Comparison of ENCODE assay signal across 15 cellular contexts in genomic region chr2:235908826-235909225, GRCh38.
DNase-seq lines count a peak whose midpoint lies in the region; ATAC-seq and TF ChIP-seq lines count a peak whose summit lies in the region.
"Had no signal": no experiment of that assay in that cellular context is flagged by ENCODE, and none has a peak within 500 bp of the region (broad histone marks: within the 10 kb centered on the region; RNA-seq: fewer than 3 reads in every experiment).

No MANE protein-coding gene starts in this region.

- H2AFZ ChIP-seq in OCI-LY3 (ENCODE audit: low read depth, low read length) = no peak overlapping the region

- no peak overlapping the region for H3K27ac ChIP-seq in OCI-LY3 (ENCODE audit: low read length)
- H3K27ac ChIP-seq: foreskin keratinocyte, left lung had no signal

- H3K4me2 ChIP-seq in OCI-LY3 (ENCODE audit: low read length) = peak overlapping the region; percentile 46

- H3K9me3 ChIP-seq in OCI-LY3 (ENCODE audit: insufficient read depth, low read length) = no peaks in the 10 kb centered on the region
- H3K9me3 ChIP-seq: left lung had no signal

- H3K36me3 Mint-ChIP-seq in T-cell (no peaks in the 10 kb centered on the region), HFFc6 (ENCODE audit: low read depth) (no peaks in the 10 kb centered on the region)

- TF ChIP-seq CTCF in GM20000 (IDR thresholded peaks at IDR 0.05; ENCODE audit: extremely low read depth, missing control alignments) (no peak), OCI-LY3 (IDR thresholded peaks at IDR 0.05; ENCODE audit: low read depth, low read length) (no peak), HFFc6 (IDR thresholded peaks at IDR 0.05) (no peak)

- H3K27me3 Mint-ChIP-seq in T-cell = peaks cover 15 to 21% of the 10 kb centered on the region in 2 donors
- H3K27me3 Mint-ChIP-seq in HFFc6 (ENCODE audit: insufficient read depth) = no peaks in the 10 kb centered on the region

- POLR2A ChIA-PET in T-cell (lab: Charles Lee) = no interaction called here

- H3K9me3 Mint-ChIP-seq in T-cell (no peaks in the 10 kb centered on the region), HFFc6 (no peaks in the 10 kb centered on the region)

- H3K4me3 ChIP-seq in OCI-LY3 (ENCODE audit: low read length) = no peak overlapping the region
- H3K4me3 ChIP-seq: left lung had no signal

- ATAC-seq in GM18502 (IDR thresholded peaks at IDR 0.05; ENCODE audit: poor library complexity, unreplicated experiment) = peak; percentile 97
- peak; percentile 97 for ATAC-seq in HG03095 (IDR thresholded peaks at IDR 0.05; ENCODE audit: unreplicated experiment)
- ATAC-seq in T-cell (replicated peaks in 1 of 4) = no peak
- ATAC-seq: foreskin keratinocyte, left lung had no signal

- DNase-seq in GM20000 (ENCODE audit: low spot score) (peak; percentile 41), SKM-1 treated with dmso at 0.1 percent for 144 hours (lab: John Stamatoyannopoulos, UW; ENCODE audit: unreplicated experiment) (no peak), NCI-H1092 (lab: John Stamatoyannopoulos, UW) (no peak), T-cell (no peak), HFFc6 (no peak)
- DNase-seq: activated CD4-positive, CD25-positive, alpha-beta regulatory T cell; activated effector memory CD4-positive, alpha-beta T cell treated with anti-CD3 and anti-CD28 coated beads, Interleukin-2, amount 50 U/mL, for 16 hours; foreskin keratinocyte; NCI-H1105; stimulated activated CD4-positive, alpha-beta T cell treated with anti-CD3 and anti-CD28 coated beads, Interleukin-4, amount 100 ng/mL, for 24 hours; substantia nigra had no signal

- H4K20me1 ChIP-seq in OCI-LY3 (ENCODE audit: insufficient read depth, low read length) = no peaks in the 10 kb centered on the region

- no peaks in the 10 kb centered on the region for H3K79me2 ChIP-seq in OCI-LY3 (ENCODE audit: low read length)

- H3K4me1 Mint-ChIP-seq in T-cell = no peaks in the 10 kb centered on the region
- H3K4me1 Mint-ChIP-seq in HFFc6 (ENCODE audit: low read depth) = no peaks in the 10 kb centered on the region

- no peaks in the 10 kb centered on the region for H3K36me3 ChIP-seq in OCI-LY3 (replicated peaks; ENCODE audit: low read depth, low read length)

- CTCF ChIA-PET in T-cell (lab: Charles Lee) = no interaction called here

- no peak overlapping the region for H3K9ac ChIP-seq in OCI-LY3 (ENCODE audit: low read length)

- peaks cover 12% of the 10 kb centered on the region for H3K4me1 ChIP-seq in OCI-LY3 (ENCODE audit: low read length)
- H3K4me1 ChIP-seq: foreskin keratinocyte, left lung had no signal

- H3K4me3 Mint-ChIP-seq in T-cell (no peak overlapping the region), HFFc6 (no peak overlapping the region)

- H3K27me3 ChIP-seq in OCI-LY3 (ENCODE audit: low read depth, low read length) = no peaks in the 10 kb centered on the region
- H3K27me3 ChIP-seq: foreskin keratinocyte, left lung had no signal

- no peak overlapping the region for H3K27ac Mint-ChIP-seq in T-cell
- no peak overlapping the region for H3K27ac Mint-ChIP-seq in HFFc6

Comparison
In these comparisons a context has a peak if more than half of its experiments do, and no peak if none do; other contexts are left out.
1. ATAC-seq: peak in GM18502 (single experiment) and HG03095 (single experiment); none in T-cell (0 of 4).